Comparison of ENCODE assay signal across 8 cellular contexts in genomic region chr3:48739617-48739954, GRCh38. TPM values are rescaled to one million over a fixed set of nuclear protein-coding genes. Genes with fewer than 3 reads are reported as not detected.
DNase-seq lines count a peak whose midpoint lies in the region; ATAC-seq and TF ChIP-seq lines count a peak whose summit lies in the region.

No MANE protein-coding gene starts in this region.

- peak overlapping the region; percentile 0 for H3K9ac ChIP-seq in rectal smooth muscle tissue (ENCODE audit: low read length)

- peak overlapping the region; percentile 42 for H3K27ac ChIP-seq in rectal smooth muscle tissue (ENCODE audit: low read depth, low read length)

- ATAC-seq in HG03342 (IDR thresholded peaks at IDR 0.05; ENCODE audit: unreplicated experiment) (peak; percentile 35), HG03457 (IDR thresholded peaks at IDR 0.05; ENCODE audit: unreplicated experiment) (no peak)

- peak overlapping the region; percentile 13 for H3K4me3 ChIP-seq in epithelial cell of proximal tubule (ENCODE audit: low read depth, low read length)
- peak overlapping the region; percentile 42 for H3K4me3 ChIP-seq in rectal smooth muscle tissue (ENCODE audit: low read length)

- in situ Hi-C loops in GM13976 (cut with MboI; ENCODE audit: low sequenced_read_pairs, unreplicated experiment): no loop called here

- TF ChIP-seq CTCF in GM13976 (IDR thresholded peaks at IDR 0.05; ENCODE audit: borderline replicate concordance, control extremely low read depth, extremely low read depth, insufficient read depth, missing control alignments) (no peak), epithelial cell of proximal tubule (conservative IDR thresholded peaks at IDR 0.05; ENCODE audit: low read depth, low read length) (no peak)

- no peaks in the 10 kb centered on the region for H3K27me3 ChIP-seq in rectal smooth muscle tissue (ENCODE audit: control insufficient read depth, insufficient read depth, low read length)

- H3K36me3 ChIP-seq in rectal smooth muscle tissue (ENCODE audit: control insufficient read depth, insufficient read depth, low read length): no peaks in the 10 kb centered on the region

- peak; percentile 38 for DNase-seq in GM13976 (ENCODE audit: low spot score)
- DNase-seq in epithelial cell of proximal tubule (ENCODE audit: low read depth): no peak
- no peak for DNase-seq in DMS79 treated with DMSO at 0.1 percent for 48 hours (lab: John Stamatoyannopoulos, UW)
- no peak for DNase-seq in iPS-NIHi11 (ENCODE audit: low spot score)
- no peak for DNase-seq in OCI-M1 (lab: John Stamatoyannopoulos, UW)

- H3K4me1 ChIP-seq in rectal smooth muscle tissue (ENCODE audit: control insufficient read depth, insufficient read depth, low read length): peaks cover 12% of the 10 kb centered on the region

RNA-seq across cellular contexts. Expression of gene IP6K2, which starts 22.6 kb away (rescaled TPM):
- 75.1 and 87.9 TPM in 2 replicates for total RNA-seq in epithelial cell of proximal tubule

RNA-seq across cellular contexts. Expression of gene NCKIPSD, which starts 53.9 kb away (rescaled TPM):
- total RNA-seq in epithelial cell of proximal tubule: 34.4 and 45.5 TPM in 2 replicates
